8 cellular contexts compared by ENCODE assay signal in genomic region chr15:43225201-43225949, GRCh38. TPM values are rescaled to one million over a fixed set of nuclear protein-coding genes. Genes with fewer than 3 reads are reported as not detected.
DNase-seq lines count a peak whose midpoint lies in the region; ATAC-seq and TF ChIP-seq lines count a peak whose summit lies in the region.

No MANE protein-coding gene starts in this region.

- DNase-seq in A172 (ENCODE audit: low spot score) (peak; percentile 71), GM12865 (ENCODE audit: low read depth) (peak; percentile 79), NCI-H1105 treated with DMSO at 0.1 percent for 48 hours (lab: John Stamatoyannopoulos, UW) (peak; percentile 20), UCSD-AML1 (lab: John Stamatoyannopoulos, UW; ENCODE audit: unreplicated experiment) (peak; percentile 28), choroid plexus epithelial cell (ENCODE audit: low read depth) (peak; percentile 87), left lung (no peak)
- peak; percentile 46 for DNase-seq in stimulated activated CD8-positive, alpha-beta memory T cell treated with anti-CD3 and anti-CD28 coated beads, Interleukin-4, amount 100 ng/mL, for 48 hours

- H3K4me1 ChIP-seq in left lung: no peaks in the 10 kb centered on the region

- H3K4me3 ChIP-seq in GM12865 (ENCODE audit: low read depth, low read length): no peak overlapping the region
- H3K4me3 ChIP-seq in choroid plexus epithelial cell (ENCODE audit: low read depth, low read length): no peak overlapping the region
- no peak overlapping the region for H3K4me3 ChIP-seq in left lung

- ATAC-seq in left lung (peak; percentile 94), HG03460 (IDR thresholded peaks at IDR 0.05; ENCODE audit: unreplicated experiment) (no peak)

- no peaks in the 10 kb centered on the region for H3K27me3 ChIP-seq in left lung

- H3K27ac ChIP-seq in left lung: no peak overlapping the region

- H3K36me3 ChIP-seq in left lung: no peaks in the 10 kb centered on the region

- H3K9me3 ChIP-seq in left lung: no peaks in the 10 kb centered on the region

- intact Hi-C loops in left lung (cut with DNase I): loop anchor here in 1 of 2 donors (10.0 kb wide), 1 partner anchor 49 kb away; no protein-coding TSS in a partner anchor

- peak; percentile 80 for TF ChIP-seq CTCF in GM12865 (IDR thresholded peaks at IDR 0.05; ENCODE audit: insufficient read depth, low read depth, low read length, missing control alignments)
- TF ChIP-seq CTCF in choroid plexus epithelial cell (conservative IDR thresholded peaks at IDR 0.05; ENCODE audit: low read depth, low read length): peak; percentile 89
- TF ChIP-seq CTCF in left lung (IDR thresholded peaks at IDR 0.05): peak; percentile 64 to 65

RNA-seq across cellular contexts. Expression of gene EPB42, which starts 4.6 kb away (rescaled TPM):
- not detected in 2 replicates for total RNA-seq in A172 (2014; rRNA removed; shearing (Covaris generic))
- not detected for total RNA-seq in left lung

RNA-seq across cellular contexts. Expression of gene CCNDBP1, which starts 40.2 kb away (rescaled TPM):
- total RNA-seq in A172 (2014; rRNA removed; shearing (Covaris generic)): 90.6 and 92.1 TPM in 2 replicates
- total RNA-seq in left lung: 10 to 100 TPM; 53.2 to 56.3 TPM

RNA-seq across cellular contexts. Expression of gene TGM5, which starts 41.4 kb away (rescaled TPM):
- 0.14 TPM in 1 of 2 replicates, not detected in the other for total RNA-seq in A172 (2014; rRNA removed; shearing (Covaris generic))
- not detected for total RNA-seq in left lung

Comparison
In these comparisons a context has a peak if more than half of its experiments do, and no peak if none do; other contexts are left out.
1. DNase-seq: peak in A172 (single experiment), GM12865 (single experiment), NCI-H1105 treated with DMSO at 0.1 percent for 48 hours (single experiment), UCSD-AML1 (single experiment), choroid plexus epithelial cell (single experiment) and stimulated activated CD8-positive, alpha-beta memory T cell treated with anti-CD3 and anti-CD28 coated beads, Interleukin-4, amount 100 ng/mL, for 48 hours (single experiment); none in left lung (0 of 2).
2. Peak in every context shown above with its lines, with median percentiles within 50 percentile points of each other: CTCF ChIP-seq.